In genomic region chr18:63074987-63075404, GRCh38 we compare ENCODE assay signal across 8 cellular contexts.
A peak's percentile ranks its signal among the peaks of the same experiment; 100 is the strongest.
DNase-seq lines count a peak whose midpoint lies in the region; ATAC-seq and TF ChIP-seq lines count a peak whose summit lies in the region.

No MANE protein-coding gene starts in this region.

- no peaks in the 10 kb centered on the region for H3F3A ChIP-seq in GM23338 (replicated peaks; ENCODE audit: low read depth)

- TF ChIP-seq CTCF in CD8-positive, alpha-beta T cell (IDR thresholded peaks at IDR 0.05) = no peak
- TF ChIP-seq CTCF in GM23338 (conservative IDR thresholded peaks at IDR 0.05; ENCODE audit: low read depth in 2 of 2) = no peak

- CTCF ChIA-PET in CD8-positive, alpha-beta T cell (lab: Charles Lee) = interaction anchor here (0.9 to 2.9 kb wide), 2 partner anchors 58 to 244 kb away, joined by 3 to 9 read pairs; partner anchors contain the start of gene BCL2
- CTCF ChIA-PET in activated CD4-positive, alpha-beta T cell treated with anti-CD3 and anti-CD28 coated beads for 36 hours (lab: Charles Lee) = interaction anchor here (0.6 to 1.4 kb wide), 8 partner anchors 16 to 255 kb away, joined by 3 to 7 read pairs (median 3); no protein-coding TSS in a partner anchor

- H3K27me3 ChIP-seq in CD8-positive, alpha-beta T cell (ENCODE audit: insufficient read depth, low read length) = no peaks in the 10 kb centered on the region
- no peaks in the 10 kb centered on the region for H3K27me3 ChIP-seq in GM23338 (ENCODE audit: insufficient read depth)

- H3K9me3 Mint-ChIP-seq in CD8-positive, alpha-beta T cell = peaks cover 3% of the 10 kb centered on the region
- H3K9me3 Mint-ChIP-seq in GM23338 = no peaks in the 10 kb centered on the region; the same call in 2 of the 3 replicates
- H3K9me3 Mint-ChIP-seq in activated CD4-positive, alpha-beta T cell treated with anti-CD3 and anti-CD28 coated beads for 36 hours (ENCODE audit: low read depth) = peaks cover 3% of the 10 kb centered on the region

- H3K4me2 ChIP-seq in GM23338 = peak overlapping the region; percentile 75

- peak overlapping the region; percentile 74 for H3K4me3 ChIP-seq in CD8-positive, alpha-beta T cell (ENCODE audit: low read depth, low read length)
- H3K4me3 ChIP-seq in GM23338 = peak overlapping the region; percentile 51

- no peaks in the 10 kb centered on the region for H3K9me3 ChIP-seq in CD8-positive, alpha-beta T cell (ENCODE audit: low read length)

- peak overlapping the region; percentile 28 for H3K27ac Mint-ChIP-seq in CD8-positive, alpha-beta T cell
- peak overlapping the region; percentile 79 for H3K27ac Mint-ChIP-seq in GM23338
- no peak overlapping the region for H3K27ac Mint-ChIP-seq in activated CD4-positive, alpha-beta T cell treated with anti-CD3 and anti-CD28 coated beads for 36 hours

- no peaks in the 10 kb centered on the region for H3K36me3 Mint-ChIP-seq in CD8-positive, alpha-beta T cell
- no peaks in the 10 kb centered on the region for H3K36me3 Mint-ChIP-seq in GM23338 (ENCODE audit: low read depth)
- H3K36me3 Mint-ChIP-seq in activated CD4-positive, alpha-beta T cell treated with anti-CD3 and anti-CD28 coated beads for 36 hours (ENCODE audit: low read depth) = peaks cover 3% of the 10 kb centered on the region

- H3K79me2 ChIP-seq in GM23338 (replicated peaks; ENCODE audit: insufficient read depth) = no peaks in the 10 kb centered on the region

- POLR2A ChIA-PET in CD8-positive, alpha-beta T cell (lab: Charles Lee) = no interaction called here
- POLR2A ChIA-PET in activated CD4-positive, alpha-beta T cell treated with anti-CD3 and anti-CD28 coated beads for 36 hours (lab: Charles Lee) = no interaction called here

- H3K27me3 Mint-ChIP-seq in CD8-positive, alpha-beta T cell (ENCODE audit: low read depth) = peaks cover 6% of the 10 kb centered on the region
- H3K27me3 Mint-ChIP-seq in GM23338 (ENCODE audit: insufficient read depth, low read depth, poor library complexity) = peaks cover 2% of the 10 kb centered on the region
- peaks cover 6% of the 10 kb centered on the region for H3K27me3 Mint-ChIP-seq in activated CD4-positive, alpha-beta T cell treated with anti-CD3 and anti-CD28 coated beads for 36 hours

- no peaks in the 10 kb centered on the region for H3K36me3 ChIP-seq in CD8-positive, alpha-beta T cell (ENCODE audit: insufficient read depth, low read length)
- no peaks in the 10 kb centered on the region for H3K36me3 ChIP-seq in GM23338 (ENCODE audit: insufficient read depth)

- H3K4me3 Mint-ChIP-seq in CD8-positive, alpha-beta T cell = peak overlapping the region; percentile 84
- H3K4me3 Mint-ChIP-seq in GM23338 = peak overlapping the region; percentile 83
- peak overlapping the region; percentile 66 for H3K4me3 Mint-ChIP-seq in activated CD4-positive, alpha-beta T cell treated with anti-CD3 and anti-CD28 coated beads for 36 hours

- peak; percentile 85 for ATAC-seq in CD8-positive, alpha-beta T cell
- ATAC-seq in GM23338 = peak; percentile 94
- peak; percentile 90 for ATAC-seq in activated CD4-positive, alpha-beta T cell treated with anti-CD3 and anti-CD28 coated beads for 36 hours

- peak overlapping the region; percentile 47; the same call in 1 of the 2 replicates for H2AFZ ChIP-seq in GM23338

- H3K27ac ChIP-seq in CD8-positive, alpha-beta T cell (ENCODE audit: low read depth, low read length) = peak overlapping the region; percentile 10
- H3K27ac ChIP-seq in GM23338 (ENCODE audit: low read depth) (0 out of 2 replicates have a peak overlapping the region, but pooled peaks have one; percentile 1), cingulate gyrus (ENCODE audit: low read depth, low read length) (peak overlapping the region; percentile 58)

- H4K20me1 ChIP-seq in GM23338 (replicated peaks; ENCODE audit: insufficient read depth) = no peaks in the 10 kb centered on the region

- H3K4me1 Mint-ChIP-seq in CD8-positive, alpha-beta T cell (ENCODE audit: low read depth) = peaks cover 11% of the 10 kb centered on the region
- H3K4me1 Mint-ChIP-seq in GM23338 = peaks cover 5% of the 10 kb centered on the region; the same call in 2 of the 3 replicates
- peaks cover 7% of the 10 kb centered on the region for H3K4me1 Mint-ChIP-seq in activated CD4-positive, alpha-beta T cell treated with anti-CD3 and anti-CD28 coated beads for 36 hours

- H3K4me1 ChIP-seq in CD8-positive, alpha-beta T cell (ENCODE audit: insufficient read depth, low read length) = no peaks in the 10 kb centered on the region
- H3K4me1 ChIP-seq in GM23338 (ENCODE audit: insufficient read depth) = no peaks in the 10 kb centered on the region

- DNase-seq in CD8-positive, alpha-beta T cell = peak; percentile 34 to 76 (median 47)
- DNase-seq in GM23338 (ENCODE audit: low spot score) (peak; percentile 87), NCI-H2029 treated with DMSO at 0.1 percent for 48 hours (lab: John Stamatoyannopoulos, UW) (peak; percentile 56), kidney tubule cell (ENCODE audit: low spot score) (peak; percentile 52), NCI-H2081 treated with DMSO at 0.1 percent for 48 hours (lab: John Stamatoyannopoulos, UW) (no peak)
- peak; percentile 84 for DNase-seq in activated CD4-positive, alpha-beta T cell treated with anti-CD3 and anti-CD28 coated beads for 36 hours
- DNase-seq in stimulated activated CD4-positive, alpha-beta T cell treated with anti-CD3 and anti-CD28 coated beads, Interleukin-1b, Interleukin-23, amount 100 ng/mL, for 24 hours (ENCODE audit: low read depth in 4 of 4, low spot score in 1 of 4) = peak; percentile 17 to 62 (median 45)

- intact Hi-C loops in CD8-positive, alpha-beta T cell (cut with DNase I, micrococcal nuclease) = loop anchor here in 1 of 2 experiments (1.0 kb wide), 1 partner anchor 59 kb away; no protein-coding TSS in a partner anchor
- intact Hi-C loops in activated CD4-positive, alpha-beta T cell treated with anti-CD3 and anti-CD28 coated beads for 36 hours (cut with DNase I, micrococcal nuclease) = loop anchor here in 1 of 2 experiments (1.0 kb wide), 1 partner anchor 59 kb away; no protein-coding TSS in a partner anchor

- no peaks in the 10 kb centered on the region for H3K9me2 ChIP-seq in GM23338 (ENCODE audit: insufficient read depth)

TF ChIP-seq in GM23338, 12 proteins besides CTCF, POLR2A, EP300 and RAD21 (continues in another document):
- TF ChIP-seq ZNF462 (CRISPR knock-in tag; IDR thresholded peaks at IDR 0.05) = no peak
- TF ChIP-seq STAT1 (IDR thresholded peaks at IDR 0.05; ENCODE audit: unreplicated experiment) = no peak
- TF ChIP-seq ZNF331 (CRISPR knock-in tag; IDR thresholded peaks at IDR 0.05; ENCODE audit: low read depth) = no peak
- peak; percentile 21; the same call in 1 of the 2 replicates for TF ChIP-seq POLR2AphosphoS5 (IDR thresholded peaks at IDR 0.05; ENCODE audit: low read depth)

Comparison
In these comparisons a context has a peak if more than half of its experiments do, and no peak if none do; other contexts are left out.
1. H3K27ac ChIP-seq: peak in every context shown above with its lines; median percentile 58 in cingulate gyrus; 10 in CD8-positive, alpha-beta T cell; 1 in GM23338.